29 cellular contexts compared by ENCODE assay signal in genomic region chr13:39954476-39954875, GRCh38.
"Had no signal": no experiment of that assay in that cellular context is flagged by ENCODE, and none has a peak within 500 bp of the region (broad histone marks: within the 10 kb centered on the region; RNA-seq: fewer than 3 reads in every experiment).

No MANE protein-coding gene starts in this region.

- H3K27ac ChIP-seq: stomach, suprapubic skin, testis, thoracic aorta, thyroid gland, tibial artery, tibial nerve, transverse colon, upper lobe of left lung, upper lobe of right lung, uterus, vagina had no signal

- H3K4me3 Mint-ChIP-seq: stimulated activated effector memory CD8-positive, alpha-beta T cell treated with anti-CD3 and anti-CD28 coated beads, Interleukin-12 subunit alpha, Interleukin-12 subunit beta, amount 100 ng/mL, for 72 hours; stimulated activated memory B cell treated with anti-CD40 and anti-IgM and Interleukin-4, amounts not matched to agents 10 μg/mL and 1 μg/mL and 100 μg/mL, for 72 hours; stimulated activated naive B cell treated with anti-CD40 and anti-IgM and Interleukin-4, amounts not matched to agents 10 μg/mL and 1 μg/mL and 100 μg/mL, for 72 hours; stimulated activated naive CD8-positive, alpha-beta T cell treated with anti-CD3 and anti-CD28 coated beads, Interleukin-15, amount 100 ng/mL, for 72 hours; stimulated activated naive CD8-positive, alpha-beta T cell treated with anti-CD3 and anti-CD28 coated beads, Interleukin-15, Interleukin-2, amounts not matched to agents 100 ng/mL and 50 ng/mL, for 24 hours; type B pancreatic cell had no signal

- H3K27ac Mint-ChIP-seq: stimulated activated effector memory CD8-positive, alpha-beta T cell treated with anti-CD3 and anti-CD28 coated beads, Interleukin-12 subunit alpha, Interleukin-12 subunit beta, amount 100 ng/mL, for 72 hours; stimulated activated memory B cell treated with anti-CD40 and anti-IgM and Interleukin-4, amounts not matched to agents 10 μg/mL and 1 μg/mL and 100 μg/mL, for 72 hours; stimulated activated naive B cell treated with anti-CD40 and anti-IgM and Interleukin-4, amounts not matched to agents 10 μg/mL and 1 μg/mL and 100 μg/mL, for 72 hours; stimulated activated naive CD8-positive, alpha-beta T cell treated with anti-CD3 and anti-CD28 coated beads, Interleukin-15, amount 100 ng/mL, for 72 hours; stimulated activated naive CD8-positive, alpha-beta T cell treated with anti-CD3 and anti-CD28 coated beads, Interleukin-15, Interleukin-2, amounts not matched to agents 100 ng/mL and 50 ng/mL, for 24 hours; type B pancreatic cell had no signal

- H3K9me3 ChIP-seq: stomach, suprapubic skin, testis, thoracic aorta, thyroid gland, tibial artery, tibial nerve, transverse colon, upper lobe of left lung, upper lobe of right lung, uterus, vagina had no signal

- ATAC-seq: stimulated activated effector memory CD8-positive, alpha-beta T cell treated with anti-CD3 and anti-CD28 coated beads, Interleukin-12 subunit alpha, Interleukin-12 subunit beta, amount 100 ng/mL, for 72 hours; stimulated activated memory B cell treated with anti-CD40 and anti-IgM and Interleukin-4, amounts not matched to agents 10 μg/mL and 1 μg/mL and 100 μg/mL, for 72 hours; stimulated activated naive B cell treated with anti-CD40 and anti-IgM and Interleukin-4, amounts not matched to agents 10 μg/mL and 1 μg/mL and 100 μg/mL, for 72 hours; stimulated activated naive CD8-positive, alpha-beta T cell treated with anti-CD3 and anti-CD28 coated beads, Interleukin-15, amount 100 ng/mL, for 72 hours; stimulated activated naive CD8-positive, alpha-beta T cell treated with anti-CD3 and anti-CD28 coated beads, Interleukin-15, Interleukin-2, amounts not matched to agents 100 U/mL and 50 U/mL, for 24 hours; upper lobe of right lung had no signal

- H3K36me3 Mint-ChIP-seq: stimulated activated effector memory CD8-positive, alpha-beta T cell treated with anti-CD3 and anti-CD28 coated beads, Interleukin-12 subunit alpha, Interleukin-12 subunit beta, amount 100 ng/mL, for 72 hours; stimulated activated memory B cell treated with anti-CD40 and anti-IgM and Interleukin-4, amounts not matched to agents 10 μg/mL and 1 μg/mL and 100 μg/mL, for 72 hours; stimulated activated naive B cell treated with anti-CD40 and anti-IgM and Interleukin-4, amounts not matched to agents 10 μg/mL and 1 μg/mL and 100 μg/mL, for 72 hours; type B pancreatic cell had no signal

- DNase-seq: stimulated activated CD4-positive, alpha-beta T cell treated with anti-CD3 and anti-CD28 coated beads, Interleukin-2, amount 100 ng/mL, for 48 hours; stimulated activated CD4-positive, alpha-beta T cell treated with anti-CD3 and anti-CD28 coated beads, Interleukin-4, amount 100 ng/mL, for 1 hour; stimulated activated CD4-positive, alpha-beta T cell treated with anti-CD3 and anti-CD28 coated beads, Interleukin-4, amount 100 ng/mL, for 24 hours; stimulated activated CD4-positive, alpha-beta T cell treated with anti-CD3 and anti-CD28 coated beads, Interleukin-4, amount 100 ng/mL, for 4 hours; stimulated activated CD8-positive, alpha-beta memory T cell treated with anti-CD3 and anti-CD28 coated beads, Interleukin-4, amount 100 ng/mL, for 48 hours; stimulated activated naive B cell treated with anti-CD40 and anti-IgM and Interleukin-4, amounts not matched to agents 10 μg/mL and 1 μg/mL and 100 μg/mL, for 72 hours; stimulated activated naive CD4-positive, alpha-beta T cell; stimulated activated naive CD4-positive, alpha-beta T cell treated with Interleukin-2 at 50 U/mL for 16 hours; stimulated activated naive CD8-positive, alpha-beta T cell treated with anti-CD3 and anti-CD28 coated beads, Interleukin-15, amount 100 ng/mL, for 72 hours; stimulated activated naive CD8-positive, alpha-beta T cell treated with anti-CD3 and anti-CD28 coated beads, Interleukin-15, Interleukin-2, amounts not matched to agents 100 U/mL and 50 U/mL, for 24 hours; stomach; substantia nigra; testis; thyroid gland; tibial artery; transverse colon; trophoblast cell; upper lobe of left lung; upper lobe of right lung; uterus had no signal

- H3K9me3 Mint-ChIP-seq: stimulated activated effector memory CD8-positive, alpha-beta T cell treated with anti-CD3 and anti-CD28 coated beads, Interleukin-12 subunit alpha, Interleukin-12 subunit beta, amount 100 ng/mL, for 72 hours; stimulated activated memory B cell treated with anti-CD40 and anti-IgM and Interleukin-4, amounts not matched to agents 10 μg/mL and 1 μg/mL and 100 μg/mL, for 72 hours; stimulated activated naive B cell treated with anti-CD40 and anti-IgM and Interleukin-4, amounts not matched to agents 10 μg/mL and 1 μg/mL and 100 μg/mL, for 72 hours; stimulated activated naive CD8-positive, alpha-beta T cell treated with anti-CD3 and anti-CD28 coated beads, Interleukin-15, Interleukin-2, amounts not matched to agents 100 ng/mL and 50 ng/mL, for 24 hours; type B pancreatic cell had no signal

- H3K36me3 ChIP-seq: stomach, suprapubic skin, thoracic aorta, thyroid gland, tibial artery, tibial nerve, transverse colon, upper lobe of left lung, upper lobe of right lung, uterus, vagina had no signal

- H3K4me1 ChIP-seq: stomach, suprapubic skin, testis, thyroid gland, tibial artery, transverse colon, uterus had no signal

- H3K4me3 ChIP-seq: stomach, suprapubic skin, testis, thoracic aorta, thyroid gland, tibial artery, tibial nerve, transverse colon, upper lobe of left lung, upper lobe of right lung, uterus, vagina had no signal

- H3K27me3 Mint-ChIP-seq: stimulated activated memory B cell treated with anti-CD40 and anti-IgM and Interleukin-4, amounts not matched to agents 10 μg/mL and 1 μg/mL and 100 μg/mL, for 72 hours; stimulated activated naive B cell treated with anti-CD40 and anti-IgM and Interleukin-4, amounts not matched to agents 10 μg/mL and 1 μg/mL and 100 μg/mL, for 72 hours; stimulated activated naive CD8-positive, alpha-beta T cell treated with anti-CD3 and anti-CD28 coated beads, Interleukin-15, amount 100 ng/mL, for 72 hours; stimulated activated naive CD8-positive, alpha-beta T cell treated with anti-CD3 and anti-CD28 coated beads, Interleukin-15, Interleukin-2, amounts not matched to agents 100 ng/mL and 50 ng/mL, for 24 hours; type B pancreatic cell had no signal

- FAIRE-seq: urothelium cell line had no signal

- H3K27me3 ChIP-seq: stomach, suprapubic skin, testis, thyroid gland, tibial artery, tibial nerve, transverse colon, upper lobe of left lung, upper lobe of right lung, uterus, vagina had no signal
